28 cellular contexts compared by ENCODE assay signal in the genomic region with DNA sequence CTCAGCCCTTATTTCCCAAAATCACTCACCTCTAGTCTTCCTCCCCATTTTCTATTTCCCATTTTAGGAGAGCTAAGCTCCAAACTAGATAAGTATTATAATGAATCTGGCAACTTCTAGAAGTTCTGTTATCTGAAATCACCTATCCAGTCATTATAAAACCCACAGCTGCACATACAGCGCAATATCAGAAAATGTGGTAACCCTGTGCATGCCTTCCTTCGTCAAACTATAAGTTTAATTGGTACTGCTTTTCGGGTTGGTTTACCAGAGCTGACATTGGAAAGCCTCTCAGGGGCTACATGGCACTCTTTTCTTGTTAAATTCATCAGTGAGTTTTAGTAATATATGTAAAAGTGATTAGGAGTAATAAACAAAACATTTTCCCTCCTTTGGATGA. TPM values are rescaled to one million over a fixed set of nuclear protein-coding genes. Genes with fewer than 3 reads are reported as not detected.
"Had no signal": no experiment of that assay in that cellular context is flagged by ENCODE, and none has a peak within 500 bp of the region (broad histone marks: within the 10 kb centered on the region; RNA-seq: fewer than 3 reads in every experiment).

No MANE protein-coding gene starts in this region.

- H3K9me3 ChIP-seq: stomach, testis, thoracic aorta, thyroid gland, tibial artery, tibial nerve, transverse colon, upper lobe of left lung, upper lobe of right lung, uterus, vagina had no signal

- DNase-seq: stimulated activated CD4-positive, alpha-beta T cell treated with anti-CD3 and anti-CD28 coated beads, Interleukin-2, amount 100 ng/mL, for 48 hours; stimulated activated CD4-positive, alpha-beta T cell treated with anti-CD3 and anti-CD28 coated beads, Interleukin-4, amount 100 ng/mL, for 1 hour; stimulated activated CD4-positive, alpha-beta T cell treated with anti-CD3 and anti-CD28 coated beads, Interleukin-4, amount 100 ng/mL, for 24 hours; stimulated activated CD4-positive, alpha-beta T cell treated with anti-CD3 and anti-CD28 coated beads, Interleukin-4, amount 100 ng/mL, for 4 hours; stimulated activated CD8-positive, alpha-beta memory T cell treated with anti-CD3 and anti-CD28 coated beads, Interleukin-4, amount 100 ng/mL, for 48 hours; stimulated activated naive B cell treated with anti-CD40 and anti-IgM and Interleukin-4, amounts not matched to agents 10 μg/mL and 1 μg/mL and 100 μg/mL, for 72 hours; stimulated activated naive CD4-positive, alpha-beta T cell; stimulated activated naive CD4-positive, alpha-beta T cell treated with Interleukin-2 at 50 U/mL for 16 hours; stimulated activated naive CD8-positive, alpha-beta T cell treated with anti-CD3 and anti-CD28 coated beads, Interleukin-15, amount 100 ng/mL, for 72 hours; stimulated activated naive CD8-positive, alpha-beta T cell treated with anti-CD3 and anti-CD28 coated beads, Interleukin-15, Interleukin-2, amounts not matched to agents 100 U/mL and 50 U/mL, for 24 hours; stomach; substantia nigra; testis; thyroid gland; tibial artery; transverse colon; trophoblast cell; upper lobe of left lung; upper lobe of right lung; uterus had no signal

- H3K4me1 ChIP-seq: stomach, testis, thyroid gland, tibial artery, tibial nerve, transverse colon, upper lobe of left lung, uterus, vagina had no signal

- H3K27me3 ChIP-seq: stomach, testis, thyroid gland, tibial artery, tibial nerve, transverse colon, upper lobe of left lung, upper lobe of right lung, uterus, vagina had no signal

- H3K36me3 ChIP-seq: stomach, thoracic aorta, thyroid gland, tibial artery, tibial nerve, transverse colon, upper lobe of left lung, upper lobe of right lung, uterus, vagina had no signal

- H3K4me3 ChIP-seq: stomach, testis, thoracic aorta, thyroid gland, tibial artery, tibial nerve, transverse colon, upper lobe of left lung, upper lobe of right lung, uterus, vagina had no signal

- FAIRE-seq: urothelium cell line had no signal

- H3K27ac ChIP-seq: stomach, testis, thoracic aorta, thyroid gland, tibial artery, tibial nerve, transverse colon, upper lobe of left lung, upper lobe of right lung, uterus, vagina had no signal

- ATAC-seq: stimulated activated effector memory CD8-positive, alpha-beta T cell treated with anti-CD3 and anti-CD28 coated beads, Interleukin-12 subunit alpha, Interleukin-12 subunit beta, amount 100 ng/mL, for 72 hours; stimulated activated memory B cell treated with anti-CD40 and anti-IgM and Interleukin-4, amounts not matched to agents 10 μg/mL and 1 μg/mL and 100 μg/mL, for 72 hours; stimulated activated naive B cell treated with anti-CD40 and anti-IgM and Interleukin-4, amounts not matched to agents 10 μg/mL and 1 μg/mL and 100 μg/mL, for 72 hours; stimulated activated naive CD8-positive, alpha-beta T cell treated with anti-CD3 and anti-CD28 coated beads, Interleukin-15, amount 100 ng/mL, for 72 hours; stimulated activated naive CD8-positive, alpha-beta T cell treated with anti-CD3 and anti-CD28 coated beads, Interleukin-15, Interleukin-2, amounts not matched to agents 100 U/mL and 50 U/mL, for 24 hours; upper lobe of right lung had no signal

RNA-seq across cellular contexts. Expression of gene LAMB4, which starts 1.6 kb away (rescaled TPM):
- total RNA-seq: subcutaneous adipose tissue, transverse colon, upper lobe of right lung, ureter had no signal
